7 cellular contexts compared by ENCODE assay signal in genomic region chr1:37471345-37472231, GRCh38. TPM values are rescaled to one million over a fixed set of nuclear protein-coding genes. Genes with fewer than 3 reads are reported as not detected.
DNase-seq lines count a peak whose midpoint lies in the region; ATAC-seq and TF ChIP-seq lines count a peak whose summit lies in the region.

No MANE protein-coding gene starts in this region.

- H3K9me3 ChIP-seq in NT2/D1 (ENCODE audit: insufficient read depth, low read length) (no peaks in the 10 kb centered on the region), left lung (no peaks in the 10 kb centered on the region), stomach smooth muscle (ENCODE audit: control insufficient read depth in 2 of 2, low read length in 2 of 2) (no peaks in the 10 kb centered on the region)

- H3K4me3 ChIP-seq in NT2/D1 (ENCODE audit: insufficient read length, low read depth) (no peak overlapping the region), left lung (no peak overlapping the region), stomach smooth muscle (ENCODE audit: low read length in 2 of 2) (peak overlapping the region in 1 of 2 donors; percentile 70)

- H3K27me3 ChIP-seq in NT2/D1 (ENCODE audit: insufficient read depth, insufficient read length) (peaks cover 19% of the 10 kb centered on the region), left lung (no peaks in the 10 kb centered on the region), stomach smooth muscle (ENCODE audit: control insufficient read depth in 1 of 2, insufficient read depth in 2 of 2, low read length in 2 of 2) (no peaks in the 10 kb centered on the region)

- intact Hi-C loops in left lung (cut with DNase I): no loop called here

- DNase-seq in GM03348 (ENCODE audit: low spot score) (peak; percentile 95), NT2/D1 (ENCODE audit: low read depth, low spot score) (peak; percentile 72), left lung (peak; percentile 84 to 86), NCI-H748 treated with DMSO at 0.1 percent for 48 hours (lab: John Stamatoyannopoulos, UW) (no peak)

- H3K4me1 ChIP-seq in NT2/D1 (ENCODE audit: insufficient read depth, insufficient read length): peaks cover 29% of the 10 kb centered on the region
- peaks cover 20 to 47% of the 10 kb centered on the region in 2 donors for H3K4me1 ChIP-seq in left lung
- H3K4me1 ChIP-seq in stomach smooth muscle (ENCODE audit: control insufficient read depth, insufficient read depth, low read length): peaks cover 45% of the 10 kb centered on the region

- ATAC-seq in left lung (peak; percentile 60), HG03520 (IDR thresholded peaks at IDR 0.05; ENCODE audit: unreplicated experiment) (no peak)

- H3K9ac ChIP-seq in NT2/D1 (ENCODE audit: insufficient read length, low read depth) (peak overlapping the region; percentile 53), stomach smooth muscle (ENCODE audit: low read length in 2 of 2) (peak overlapping the region; percentile 55 to 57)

- peak overlapping the region; percentile 35 for H3K27ac ChIP-seq in cingulate gyrus (ENCODE audit: low read depth, low read length)
- H3K27ac ChIP-seq in left lung: peak overlapping the region; percentile 84 to 94
- peak overlapping the region; percentile 80 for H3K27ac ChIP-seq in stomach smooth muscle (ENCODE audit: low read length)

- no peak for TF ChIP-seq CTCF in left lung (IDR thresholded peaks at IDR 0.05)

- H3K36me3 ChIP-seq in NT2/D1 (ENCODE audit: insufficient read depth, insufficient read length, low read length) (peaks cover 14% of the 10 kb centered on the region), left lung (peaks cover 0 to 13% of the 10 kb centered on the region in 2 donors), stomach smooth muscle (ENCODE audit: control insufficient read depth in 2 of 2, insufficient read depth in 2 of 2, low read length in 2 of 2) (peaks cover 0 to 3% of the 10 kb centered on the region in 2 donors)

RNA-seq across cellular contexts. Expression of gene ZC3H12A, which starts 2.8 kb away (rescaled TPM):
- total RNA-seq in left lung: 10 to 100 TPM; 10.2 to 28.0 TPM

RNA-seq across cellular contexts. Expression of gene MEAF6, which starts 43.0 kb away (rescaled TPM):
- 10 to 100 TPM; 47.7 to 56.0 TPM for total RNA-seq in left lung

Comparison
In these comparisons a context has a peak if more than half of its experiments do, and no peak if none do; other contexts are left out.
1. H3K27ac ChIP-seq: peak in every context shown above with its lines; median percentile 89 in left lung; 80 in stomach smooth muscle; 35 in cingulate gyrus.